8 cellular contexts compared by ENCODE assay signal in genomic region chr7:134632937-134633540, GRCh38. TPM values are rescaled to one million over a fixed set of nuclear protein-coding genes. Genes with fewer than 3 reads are reported as not detected.
DNase-seq lines count a peak whose midpoint lies in the region; ATAC-seq and TF ChIP-seq lines count a peak whose summit lies in the region.

No MANE protein-coding gene starts in this region.

- no peaks in the 10 kb centered on the region for H3K27me3 Mint-ChIP-seq in CD14-positive monocyte (ENCODE audit: low read depth in 3 of 3)

- ATAC-seq in GM21367 (IDR thresholded peaks at IDR 0.05; ENCODE audit: unreplicated experiment), result no peak
- no peak for ATAC-seq in HG02870 (IDR thresholded peaks at IDR 0.05; ENCODE audit: unreplicated experiment)

- no peak overlapping the region for H3K27ac Mint-ChIP-seq in CD14-positive monocyte

- H3K4me3 Mint-ChIP-seq in CD14-positive monocyte, result no peak overlapping the region

- TF ChIP-seq CTCF in CD14-positive monocyte (IDR thresholded peaks at IDR 0.05) (peak; percentile 47), GM12864 (IDR thresholded peaks at IDR 0.05; ENCODE audit: low read depth, low read length, missing control alignments) (peak; percentile 70), WI38 (IDR thresholded peaks at IDR 0.05; ENCODE audit: low read depth, low read length) (peak; percentile 40; the same call in 1 of the 2 replicates), fibroblast of pulmonary artery (IDR thresholded peaks at IDR 0.05; ENCODE audit: low read length, missing control alignments) (peak; percentile 76)

- DNase-seq in CD14-positive monocyte (ENCODE audit: low spot score) (no peak), GM12864 (ENCODE audit: low read depth) (no peak), LoVo (ENCODE audit: low spot score) (peak; percentile 64), fibroblast of pulmonary artery (ENCODE audit: low read depth) (peak; percentile 79), putamen (ENCODE audit: low spot score) (peak; percentile 9)

- H3K36me3 Mint-ChIP-seq in CD14-positive monocyte, result no peaks in the 10 kb centered on the region

- peaks cover 19% of the 10 kb centered on the region for H3K4me1 Mint-ChIP-seq in CD14-positive monocyte

- intact Hi-C loops in CD14-positive monocyte (cut with micrococcal nuclease), result no loop called here

- H3K9me3 Mint-ChIP-seq in CD14-positive monocyte, result peaks cover 0 to 2% (median 0%) of the 10 kb centered on the region in 7 donors

- no peak overlapping the region for H3K4me3 ChIP-seq in GM12864 (ENCODE audit: low read depth, low read length)
- no peak overlapping the region for H3K4me3 ChIP-seq in WI38 (ENCODE audit: low read depth, low read length)
- no peak overlapping the region for H3K4me3 ChIP-seq in fibroblast of pulmonary artery (replicated peaks; ENCODE audit: low read depth, low read length)

RNA-seq across cellular contexts. Expression of gene BPGM, which starts 13.6 kb away (rescaled TPM):
- 10 to 100 TPM; 18.4 to 20.6 TPM for polyA plus RNA-seq in CD14-positive monocyte

Comparison
In these comparisons a context has a peak if more than half of its experiments do, and no peak if none do; other contexts are left out.
1. DNase-seq: peak in LoVo (single experiment), fibroblast of pulmonary artery (single experiment) and putamen (single experiment); none in CD14-positive monocyte (single experiment) and GM12864 (single experiment).
2. Peak in every context shown above with its lines, with median percentiles within 50 percentile points of each other: CTCF ChIP-seq.